8 cellular contexts compared by ENCODE assay signal in genomic region chr15:73630796-73631471, GRCh38. TPM values are rescaled to one million over a fixed set of nuclear protein-coding genes. Genes with fewer than 3 reads are reported as not detected.
DNase-seq lines count a peak whose midpoint lies in the region; ATAC-seq, FAIRE-seq and TF ChIP-seq lines count a peak whose summit lies in the region.

No MANE protein-coding gene starts in this region.

- H3K4me1 Mint-ChIP-seq in osteocyte (ENCODE audit: unreplicated experiment), result peaks cover 82% of the 10 kb centered on the region

- H3K36me3 ChIP-seq in DOHH2 (ENCODE audit: control insufficient read depth, low read length) (no peaks in the 10 kb centered on the region), endothelial cell of umbilical vein (ENCODE audit: control insufficient read depth in 2 of 2, extremely low read depth in 1 of 2, insufficient read depth in 2 of 2, low read length in 2 of 2) (no peaks in the 10 kb centered on the region), thyroid gland (no peaks in the 10 kb centered on the region)

- peak overlapping the region; percentile 77 for H3K4me3 ChIP-seq in DOHH2 (ENCODE audit: low read length)
- H3K4me3 ChIP-seq in endothelial cell of umbilical vein (replicated peaks in 1 of 3; ENCODE audit: insufficient read depth in 1 of 3, low read depth in 1 of 3, low read length in 3 of 3), result peak overlapping the region in 2 of 3 experiments; percentile 67 to 99
- H3K4me3 ChIP-seq in thyroid gland (replicated peaks in 1 of 3), result no peak overlapping the region

- ATAC-seq in GM19397 (IDR thresholded peaks at IDR 0.05; ENCODE audit: unreplicated experiment), result no peak
- ATAC-seq in GM21576 (IDR thresholded peaks at IDR 0.05; ENCODE audit: unreplicated experiment), result no peak

- intact Hi-C loops in endothelial cell of umbilical vein (cut with micrococcal nuclease) (loop anchor here (10.0 kb wide), 1 partner anchor 846 kb away; the partner anchor contains the start of gene ADPGK), thyroid gland (cut with DNase I) (no loop called here)

- no peaks in the 10 kb centered on the region for H3K27me3 Mint-ChIP-seq in osteocyte (ENCODE audit: unreplicated experiment)

- 55% methylated on average over 4 of the region's 4 CpGs for WGBS in thyroid gland, 2 donors

- H3K36me3 Mint-ChIP-seq in osteocyte (ENCODE audit: unreplicated experiment), result no peaks in the 10 kb centered on the region

- H3K27ac ChIP-seq in DOHH2 (ENCODE audit: low read depth, low read length) (no peak overlapping the region), endothelial cell of umbilical vein (ENCODE audit: insufficient read depth, low read depth, low read length) (no peak overlapping the region), thyroid gland (peak overlapping the region in 1 of 3 donors; percentile 95)

- H3K27me3 ChIP-seq in DOHH2 (ENCODE audit: control insufficient read depth, low read length) (no peaks in the 10 kb centered on the region), endothelial cell of umbilical vein (ENCODE audit: control insufficient read depth in 2 of 2, insufficient read depth in 2 of 2, low read length in 2 of 2) (no peaks in the 10 kb centered on the region), thyroid gland (no peaks in the 10 kb centered on the region)

- DNase-seq in OCI-M1 (lab: John Stamatoyannopoulos, UW) (peak; percentile 64), endothelial cell of umbilical vein (ENCODE audit: low read depth, low spot score) (peak; percentile 36), osteocyte (ENCODE audit: extremely low spot score, unreplicated experiment) (no peak), GM03348 (ENCODE audit: low spot score) (no peak), thyroid gland (no peak)

- TF ChIP-seq POLR2A in endothelial cell of umbilical vein (IDR thresholded peaks at IDR 0.05; ENCODE audit: low read depth, low read length), result no peak
- TF ChIP-seq POLR2A in thyroid gland (IDR thresholded peaks at IDR 0.05), result no peak

- H3K27ac Mint-ChIP-seq in osteocyte (ENCODE audit: unreplicated experiment), result peak overlapping the region; percentile 81

- CTCF ChIA-PET in endothelial cell of umbilical vein (lab: Charles Lee), result interaction anchor here (1.0 to 10.0 kb wide), 6 partner anchors 11 to 68 kb away, joined by 3 to 294 read pairs (median 11); no protein-coding TSS in a partner anchor

- H3K9me3 ChIP-seq in DOHH2 (ENCODE audit: control insufficient read depth, insufficient read depth, low read length), result no peaks in the 10 kb centered on the region
- no peaks in the 10 kb centered on the region for H3K9me3 ChIP-seq in endothelial cell of umbilical vein (replicated peaks; ENCODE audit: control insufficient read depth, insufficient read depth, low read length)
- no peaks in the 10 kb centered on the region for H3K9me3 ChIP-seq in thyroid gland

- peak overlapping the region; percentile 12 for H3K9ac ChIP-seq in endothelial cell of umbilical vein (replicated peaks; ENCODE audit: extremely low read depth, insufficient read depth, low read length)

- peak overlapping the region; percentile 79 for H3K4me3 Mint-ChIP-seq in osteocyte (ENCODE audit: unreplicated experiment)

- peaks cover 3% of the 10 kb centered on the region for H3K9me1 ChIP-seq in endothelial cell of umbilical vein (replicated peaks; ENCODE audit: control insufficient read depth, extremely low read depth, insufficient read depth, low read length)

- H3K4me2 ChIP-seq in DOHH2 (ENCODE audit: low read length) (peak overlapping the region; percentile 80), endothelial cell of umbilical vein (ENCODE audit: insufficient read depth, low read length) (peak overlapping the region; percentile 88)

- H3K9me2 ChIP-seq in DOHH2 (replicated peaks; ENCODE audit: control insufficient read depth, low read length), result no peaks in the 10 kb centered on the region

- no peaks in the 10 kb centered on the region for H3F3A ChIP-seq in DOHH2 (ENCODE audit: control insufficient read depth, insufficient read depth)

- H3K79me2 ChIP-seq in DOHH2 (ENCODE audit: control insufficient read depth, low read length), result peaks cover 70% of the 10 kb centered on the region
- H3K79me2 ChIP-seq in endothelial cell of umbilical vein (ENCODE audit: control insufficient read depth, insufficient read depth, low read length), result peaks cover 66% of the 10 kb centered on the region

- FAIRE-seq in endothelial cell of umbilical vein (lab: Jason Lieb, UNC), result peak; percentile 35

- H3K4me1 ChIP-seq in DOHH2 (ENCODE audit: control insufficient read depth, low read length) (peaks cover 55% of the 10 kb centered on the region), endothelial cell of umbilical vein (ENCODE audit: control insufficient read depth, extremely low read depth, insufficient read depth, low read length) (peaks cover 31% of the 10 kb centered on the region), thyroid gland (peaks cover 40 to 47% of the 10 kb centered on the region in 2 donors)

- dilution Hi-C loops in endothelial cell of umbilical vein (cut with MboI; ENCODE audit: extremely low pct_ligation_motif_present, low sequenced_read_pairs), result no loop called here

- no peak overlapping the region for H2AFZ ChIP-seq in endothelial cell of umbilical vein (ENCODE audit: low read depth, low read length)

- TF ChIP-seq CTCF in DOHH2 (IDR thresholded peaks at IDR 0.05; ENCODE audit: low read depth, low read length, poor library complexity, severe bottlenecking) (no peak), endothelial cell of umbilical vein (IDR thresholded peaks at IDR 0.05; ENCODE audit: extremely low read depth in 1 of 2, insufficient read depth in 1 of 2, low read depth in 1 of 2, low read length in 2 of 2) (no peak), osteocyte (IDR thresholded peaks at IDR 0.05) (no peak), thyroid gland (IDR thresholded peaks at IDR 0.05) (no peak)

- POLR2A ChIA-PET in endothelial cell of umbilical vein (lab: Charles Lee), result interaction anchor here (1.7 kb wide), 1 partner anchor 70 kb away, joined by 4 read pairs; no protein-coding TSS in a partner anchor

- H4K20me1 ChIP-seq in DOHH2 (ENCODE audit: control insufficient read depth, insufficient read depth, low read depth, low read length), result peaks cover 40% of the 10 kb centered on the region
- H4K20me1 ChIP-seq in endothelial cell of umbilical vein (replicated peaks; ENCODE audit: control insufficient read depth, extremely low read depth, insufficient read depth, low read length), result peaks cover 21% of the 10 kb centered on the region

- H3K9me3 Mint-ChIP-seq in osteocyte (ENCODE audit: unreplicated experiment), result no peaks in the 10 kb centered on the region

- BruUV-seq in endothelial cell of umbilical vein (replicated peaks; lab: Mats Ljungman, UMichigan), result TSS peak; percentile 27

TF ChIP-seq in endothelial cell of umbilical vein, 7 proteins besides CTCF, POLR2A, EP300 and RAD21:
- TF ChIP-seq MAX (IDR thresholded peaks at IDR 0.05; ENCODE audit: insufficient read depth, insufficient read length), result no peak
- TF ChIP-seq POLR2AphosphoS5 (IDR thresholded peaks at IDR 0.05; ENCODE audit: insufficient read depth, low read depth, low read length), result no peak

RNA-seq across cellular contexts. Expression of gene NPTN, which starts 2.3 kb away (rescaled TPM):
- total RNA-seq in endothelial cell of umbilical vein (71.5 and 77.4 TPM in 2 replicates), osteocyte (192 and 194 TPM in 2 replicates), thyroid gland (100 to 1,000 TPM in 3 of 4 donors, 10 to 100 TPM in 1; 86.7 to 134 (median 124) TPM)
- 67.0 and 81.3 TPM in 2 replicates for polyA plus RNA-seq in endothelial cell of umbilical vein
- 87.4 and 97.5 TPM in 2 replicates for polyA plus RNA-seq in endothelial cell of umbilical vein (2011; cell fraction: cytosol; rRNA removed)
- polyA plus RNA-seq in endothelial cell of umbilical vein (2011; cell fraction: nucleus; rRNA removed), result 129 and 150 TPM in 2 replicates
- 82.3 and 83.8 TPM in 2 replicates for polyA plus RNA-seq in endothelial cell of umbilical vein (2012)
- polyA minus RNA-seq in endothelial cell of umbilical vein, result 82.8 and 106 TPM in 2 replicates
- 20.3 TPM for polyA minus RNA-seq in endothelial cell of umbilical vein (2011; cell fraction: cytosol; rRNA and poly(A)+ RNA removed)
- polyA minus RNA-seq in endothelial cell of umbilical vein (2011; cell fraction: nucleus; rRNA and poly(A)+ RNA removed), result 78.6 and 87.9 TPM in 2 replicates

RNA-seq across cellular contexts. Expression of gene CD276, which starts 53.2 kb away (rescaled TPM):
- total RNA-seq in endothelial cell of umbilical vein (85.6 and 85.7 TPM in 2 replicates), osteocyte (147 and 153 TPM in 2 replicates), thyroid gland (10 to 100 TPM; 22.6 to 39.5 (median 28.9) TPM)
- 73.6 and 85.4 TPM in 2 replicates for polyA plus RNA-seq in endothelial cell of umbilical vein
- 59.3 and 62.7 TPM in 2 replicates for polyA plus RNA-seq in endothelial cell of umbilical vein (2011; cell fraction: cytosol; rRNA removed)
- 57.8 and 59.7 TPM in 2 replicates for polyA plus RNA-seq in endothelial cell of umbilical vein (2011; cell fraction: nucleus; rRNA removed)
- polyA plus RNA-seq in endothelial cell of umbilical vein (2012), result 122 and 135 TPM in 2 replicates
- polyA minus RNA-seq in endothelial cell of umbilical vein, result 84.0 and 87.7 TPM in 2 replicates
- polyA minus RNA-seq in endothelial cell of umbilical vein (2011; cell fraction: cytosol; rRNA and poly(A)+ RNA removed), result 47.2 TPM
- 19.2 and 25.1 TPM in 2 replicates for polyA minus RNA-seq in endothelial cell of umbilical vein (2011; cell fraction: nucleus; rRNA and poly(A)+ RNA removed)

Comparison
In these comparisons a context has a peak if more than half of its experiments do, and no peak if none do; other contexts are left out.
1. H3K4me3 ChIP-seq: peak in DOHH2 (single experiment) and endothelial cell of umbilical vein (2 of 3); none in thyroid gland (0 of 3).
2. DNase-seq: peak in OCI-M1 (single experiment) and endothelial cell of umbilical vein (single experiment); none in osteocyte (single experiment), GM03348 (single experiment) and thyroid gland (0 of 2).